8 cellular contexts compared by ENCODE assay signal in genomic region chr16:69465083-69465721, GRCh38. TPM values are rescaled to one million over a fixed set of nuclear protein-coding genes. Genes with fewer than 3 reads are reported as not detected.
DNase-seq lines count a peak whose midpoint lies in the region; ATAC-seq, FAIRE-seq and TF ChIP-seq lines count a peak whose summit lies in the region.

No MANE protein-coding gene starts in this region.

- H3K36me3 Mint-ChIP-seq in activated T-cell treated with anti-CD3 and anti-CD28 coated beads, Interleukin-2, amount 50 U/mL, for 72 hours (ENCODE audit: insufficient read depth in 2 of 2): peaks cover 5 to 19% of the 10 kb centered on the region in 2 donors
- H3K36me3 Mint-ChIP-seq in osteocyte (ENCODE audit: unreplicated experiment): peaks cover 29% of the 10 kb centered on the region

- WGBS in mesodermal cell (ENCODE audit: insufficient coverage in 2 of 2), 2 experiments: 93% methylated on average over 5 to 6 of the region's 6 CpGs

- intact Hi-C loops in Right ventricle myocardium inferior (cut with DNase I): no loop called here

- H3K27ac ChIP-seq in mesodermal cell (ENCODE audit: low read depth, low read length, severe bottlenecking): peak overlapping the region; percentile 25

- peak; percentile 86 for FAIRE-seq in GM12892 (lab: Jason Lieb, UNC)

- ATAC-seq in HG03280 (IDR thresholded peaks at IDR 0.05; ENCODE audit: unreplicated experiment) (peak; percentile 40), Right ventricle myocardium inferior (no peak)
- peak; percentile 81 to 85 for ATAC-seq in activated T-cell treated with anti-CD3 and anti-CD28 coated beads, Interleukin-2, amount 50 U/mL, for 72 hours (replicated peaks in 1 of 2)

- peaks cover 53% of the 10 kb centered on the region for H3K36me3 ChIP-seq in mesodermal cell (ENCODE audit: control insufficient read depth, insufficient read depth, low read length)

- no peak for TF ChIP-seq POLR2A in GM12892 (IDR thresholded peaks at IDR 0.05; ENCODE audit: low read depth, low read length)

- H3K4me3 ChIP-seq in mesodermal cell (ENCODE audit: extremely low read depth, insufficient read depth, low read length, poor library complexity, severe bottlenecking): no peak overlapping the region

- H3K27ac Mint-ChIP-seq in activated T-cell treated with anti-CD3 and anti-CD28 coated beads, Interleukin-2, amount 50 U/mL, for 72 hours: peak overlapping the region; percentile 95
- H3K27ac Mint-ChIP-seq in osteocyte (ENCODE audit: unreplicated experiment): no peak overlapping the region

- peaks cover 72% of the 10 kb centered on the region for H3K4me1 Mint-ChIP-seq in activated T-cell treated with anti-CD3 and anti-CD28 coated beads, Interleukin-2, amount 50 U/mL, for 72 hours (ENCODE audit: low read depth)
- peaks cover 2% of the 10 kb centered on the region for H3K4me1 Mint-ChIP-seq in osteocyte (ENCODE audit: unreplicated experiment)

- TF ChIP-seq CTCF in osteocyte (IDR thresholded peaks at IDR 0.05): no peak

- no peaks in the 10 kb centered on the region for H3K27me3 Mint-ChIP-seq in activated T-cell treated with anti-CD3 and anti-CD28 coated beads, Interleukin-2, amount 50 U/mL, for 72 hours (ENCODE audit: low read depth)
- H3K27me3 Mint-ChIP-seq in osteocyte (ENCODE audit: unreplicated experiment): no peaks in the 10 kb centered on the region

- peak overlapping the region; percentile 67 to 81 for H3K4me3 Mint-ChIP-seq in activated T-cell treated with anti-CD3 and anti-CD28 coated beads, Interleukin-2, amount 50 U/mL, for 72 hours
- no peak overlapping the region for H3K4me3 Mint-ChIP-seq in osteocyte (ENCODE audit: unreplicated experiment)

- no peaks in the 10 kb centered on the region for H3K9me3 Mint-ChIP-seq in activated T-cell treated with anti-CD3 and anti-CD28 coated beads, Interleukin-2, amount 50 U/mL, for 72 hours
- no peaks in the 10 kb centered on the region for H3K9me3 Mint-ChIP-seq in osteocyte (ENCODE audit: unreplicated experiment)

- DNase-seq in GM12892 (ENCODE audit: insufficient read length) (no peak), osteocyte (ENCODE audit: extremely low spot score, unreplicated experiment) (no peak), NCI-H2196 treated with DMSO at 0.1 percent for 48 hours (lab: John Stamatoyannopoulos, UW; ENCODE audit: unreplicated experiment) (no peak), RPMI8226 (no peak), Right ventricle myocardium inferior (ENCODE audit: missing footprints) (no peak)
- peak; percentile 24 to 34 for DNase-seq in activated T-cell treated with anti-CD3 and anti-CD28 coated beads, Interleukin-2, amount 50 U/mL, for 72 hours

- H3K4me1 ChIP-seq in mesodermal cell (ENCODE audit: control insufficient read depth, insufficient read depth, low read length, poor library complexity, severe bottlenecking): peaks cover 38% of the 10 kb centered on the region

- H3K9me3 ChIP-seq in mesodermal cell (ENCODE audit: control insufficient read depth, low read length): no peaks in the 10 kb centered on the region

RNA-seq across cellular contexts. Expression of gene CYB5B, which starts 40.8 kb away (rescaled TPM):
- polyA plus RNA-seq in GM12892 (2012; ENCODE audit: missing spikeins): 127 TPM
- total RNA-seq in activated T-cell treated with anti-CD3 and anti-CD28 coated beads, Interleukin-2, amount 50 U/mL, for 72 hours: 100 to 1,000 TPM; 176 to 197 TPM
- 134 TPM for polyA plus RNA-seq in mesodermal cell (2013, experiment 1 of 2)
- 129 TPM for polyA plus RNA-seq in mesodermal cell (2013, experiment 2 of 2)
- total RNA-seq in osteocyte: 69.8 and 74.2 TPM in 2 replicates
- 65.5 TPM for total RNA-seq in Right ventricle myocardium inferior

Comparison
In these comparisons a context has a peak if more than half of its experiments do, and no peak if none do; other contexts are left out.
1. DNase-seq: peak in activated T-cell treated with anti-CD3 and anti-CD28 coated beads, Interleukin-2, amount 50 U/mL, for 72 hours (2 of 2); none in GM12892 (single experiment), osteocyte (single experiment), NCI-H2196 treated with DMSO at 0.1 percent for 48 hours (single experiment), RPMI8226 (single experiment) and Right ventricle myocardium inferior (single experiment).